In the genomic region with DNA sequence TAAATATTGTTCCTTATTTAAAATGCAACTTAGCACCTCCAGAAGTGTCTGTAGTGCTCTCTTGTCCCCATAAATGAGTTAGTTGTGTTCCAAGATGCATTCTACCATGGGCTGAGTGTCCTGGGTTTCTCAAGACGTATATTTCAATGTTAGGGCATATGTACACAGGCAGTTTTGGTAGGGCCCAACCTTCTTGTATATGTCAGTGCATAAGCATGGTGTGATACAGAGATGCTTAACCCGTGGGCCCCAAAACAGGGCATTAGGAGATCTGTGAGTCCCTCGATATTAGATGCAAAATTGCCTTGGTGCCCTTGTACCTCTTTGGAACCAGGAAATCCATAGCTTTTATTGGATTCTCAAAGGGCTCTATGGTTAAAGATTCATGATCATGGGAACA, we compare ENCODE assay signal across 22 cellular contexts.
DNase-seq lines count a peak whose midpoint lies in the region; ATAC-seq and TF ChIP-seq lines count a peak whose summit lies in the region.
"Had no signal": no experiment of that assay in that cellular context is flagged by ENCODE, and none has a peak within 500 bp of the region (broad histone marks: within the 10 kb centered on the region; RNA-seq: fewer than 3 reads in every experiment).

No MANE protein-coding gene starts in this region.

- H3K4me3 Mint-ChIP-seq in chondrocyte (ENCODE audit: unreplicated experiment): no peak overlapping the region
- no peak overlapping the region for H3K4me3 Mint-ChIP-seq in glutamatergic neuron (ENCODE audit: unreplicated experiment)
- H3K4me3 Mint-ChIP-seq: activated CD4-positive, alpha-beta memory T cell treated with anti-CD3 and anti-CD28 coated beads for 36 hours; activated naive CD8-positive, alpha-beta T cell treated with anti-CD3 and anti-CD28 coated beads for 36 hours; activated T-cell treated with anti-CD3 and anti-CD28 coated beads, Interleukin-2, amount 50 U/mL, for 4 hours had no signal

- no peaks in the 10 kb centered on the region for H3K36me3 Mint-ChIP-seq in chondrocyte (ENCODE audit: low read depth)
- H3K36me3 Mint-ChIP-seq in glutamatergic neuron (ENCODE audit: unreplicated experiment): no peaks in the 10 kb centered on the region
- H3K36me3 Mint-ChIP-seq: activated CD4-positive, alpha-beta memory T cell treated with anti-CD3 and anti-CD28 coated beads for 36 hours; activated naive CD8-positive, alpha-beta T cell treated with anti-CD3 and anti-CD28 coated beads for 36 hours had no signal

- CTCF ChIA-PET in PC-9 (lab: Charles Lee): interaction anchor here (0.6 kb wide), 1 partner anchor 450 kb away, joined by 10 read pairs; no protein-coding TSS in a partner anchor

- H3K27ac Mint-ChIP-seq in chondrocyte (ENCODE audit: unreplicated experiment): peak overlapping the region; percentile 96
- no peak overlapping the region for H3K27ac Mint-ChIP-seq in glutamatergic neuron (ENCODE audit: unreplicated experiment)
- H3K27ac Mint-ChIP-seq: activated CD4-positive, alpha-beta memory T cell treated with anti-CD3 and anti-CD28 coated beads for 36 hours; activated naive CD8-positive, alpha-beta T cell treated with anti-CD3 and anti-CD28 coated beads for 36 hours had no signal

- 86 to 88% methylated on average over 3 of the region's 3 CpGs for WGBS in testis, 2 donors

- H3K9me3 Mint-ChIP-seq in chondrocyte (ENCODE audit: low read depth) (no peaks in the 10 kb centered on the region), glutamatergic neuron (ENCODE audit: unreplicated experiment) (no peaks in the 10 kb centered on the region)
- H3K9me3 Mint-ChIP-seq: activated CD4-positive, alpha-beta memory T cell treated with anti-CD3 and anti-CD28 coated beads for 36 hours; activated naive CD8-positive, alpha-beta T cell treated with anti-CD3 and anti-CD28 coated beads for 36 hours; activated T-cell treated with anti-CD3 and anti-CD28 coated beads, Interleukin-2, amount 50 U/mL, for 4 hours had no signal

- H3K9me3 ChIP-seq in PC-9 (ENCODE audit: insufficient read depth, low read depth) (no peaks in the 10 kb centered on the region; the same call in 1 of the 2 replicates), mucosa of descending colon (no peaks in the 10 kb centered on the region), thoracic aorta (no peaks in the 10 kb centered on the region), testis (no peaks in the 10 kb centered on the region), SJCRH30 (replicated peaks) (no peaks in the 10 kb centered on the region)
- H3K9me3 ChIP-seq: BLaER1 had no signal

- POLR2A ChIA-PET in PC-9 (lab: Charles Lee; ENCODE audit: unreplicated experiment): interaction anchor here (0.6 kb wide), 1 partner anchor 8 kb away, joined by 6 read pairs; no protein-coding TSS in a partner anchor

- no peaks in the 10 kb centered on the region for H4K20me1 ChIP-seq in PC-9 (ENCODE audit: insufficient read depth)
- H4K20me1 ChIP-seq: BLaER1 had no signal

- no peaks in the 10 kb centered on the region for H3K27me3 Mint-ChIP-seq in chondrocyte (ENCODE audit: low read depth)
- H3K27me3 Mint-ChIP-seq in glutamatergic neuron (ENCODE audit: unreplicated experiment): peaks cover 2% of the 10 kb centered on the region
- H3K27me3 Mint-ChIP-seq: activated CD4-positive, alpha-beta memory T cell treated with anti-CD3 and anti-CD28 coated beads for 36 hours; activated naive CD8-positive, alpha-beta T cell treated with anti-CD3 and anti-CD28 coated beads for 36 hours had no signal

- H3F3A ChIP-seq in PC-9 (ENCODE audit: insufficient read depth, low read depth): peaks cover 14% of the 10 kb centered on the region; the same call in 1 of the 2 replicates

- TF ChIP-seq CTCF in PC-9 (conservative IDR thresholded peaks at IDR 0.05) (no peak), chondrocyte (IDR thresholded peaks at IDR 0.05) (no peak), mucosa of descending colon (IDR thresholded peaks at IDR 0.05) (no peak), thoracic aorta (IDR thresholded peaks at IDR 0.05) (no peak), testis (IDR thresholded peaks at IDR 0.05) (no peak), glutamatergic neuron (IDR thresholded peaks at IDR 0.05; ENCODE audit: partially characterized antibody, unreplicated experiment) (no peak)

- H2AFZ ChIP-seq in PC-9: peak overlapping the region; percentile 68

- H3K4me3 ChIP-seq in PC-9 (no peak overlapping the region), mucosa of descending colon (no peak overlapping the region), thoracic aorta (no peak overlapping the region), testis (no peak overlapping the region), SJCRH30 (no peak overlapping the region)
- H3K4me3 ChIP-seq: BLaER1 had no signal

- no peaks in the 10 kb centered on the region for H3K9me2 ChIP-seq in PC-9 (ENCODE audit: insufficient read depth)

- H3K4me1 ChIP-seq in PC-9 (replicated peaks; ENCODE audit: insufficient read depth) (peaks cover 18% of the 10 kb centered on the region), mucosa of descending colon (ENCODE audit: low read depth) (peaks cover 12% of the 10 kb centered on the region), thoracic aorta (ENCODE audit: control insufficient read depth in 1 of 2, low read depth in 2 of 2) (peaks cover 4 to 41% of the 10 kb centered on the region in 2 donors), testis (no peaks in the 10 kb centered on the region), SJCRH30 (no peaks in the 10 kb centered on the region)
- H3K4me1 ChIP-seq: BLaER1 had no signal

- H3K79me2 ChIP-seq in PC-9 (ENCODE audit: low read depth): no peaks in the 10 kb centered on the region

- peak overlapping the region; percentile 55 for H3K27ac ChIP-seq in PC-9
- H3K27ac ChIP-seq in thoracic aorta: peak overlapping the region; percentile 59 to 77
- no peak overlapping the region for H3K27ac ChIP-seq in testis
- H3K27ac ChIP-seq in SJCRH30: no peak overlapping the region
- H3K27ac ChIP-seq: BLaER1, WERI-Rb-1 had no signal

- H3K4me1 Mint-ChIP-seq in chondrocyte (ENCODE audit: low read depth): peaks cover 47% of the 10 kb centered on the region
- peaks cover 5% of the 10 kb centered on the region for H3K4me1 Mint-ChIP-seq in glutamatergic neuron (ENCODE audit: low read depth, unreplicated experiment)
- H3K4me1 Mint-ChIP-seq: activated naive CD8-positive, alpha-beta T cell treated with anti-CD3 and anti-CD28 coated beads for 36 hours had no signal

- H3K4me2 ChIP-seq in PC-9: peak overlapping the region; percentile 50; the same call in 1 of the 2 replicates
- H3K4me2 ChIP-seq: BLaER1 had no signal

- peak in 1 of 2 experiments; percentile 7 for DNase-seq in PC-9
- DNase-seq in chondrocyte (ENCODE audit: low spot score): no peak
- no peak for DNase-seq in mucosa of descending colon
- no peak for DNase-seq in thoracic aorta (ENCODE audit: low spot score)
- DNase-seq in testis: no peak
- DNase-seq in glutamatergic neuron: no peak
- no peak for DNase-seq in SJCRH30
- DNase-seq: activated CD4-positive, alpha-beta memory T cell treated with anti-CD3 and anti-CD28 coated beads for 36 hours; activated naive CD8-positive, alpha-beta T cell treated with anti-CD3 and anti-CD28 coated beads for 36 hours; activated T-cell treated with anti-CD3 and anti-CD28 coated beads, Interleukin-2, amount 50 U/mL, for 4 hours; Karpas-422; kidney; midbrain; NCI-H1105; NCI-H2171 treated with DMSO at 0.1 percent for 48 hours; NCI-H82; nucleus accumbens; stimulated activated CD4-positive, alpha-beta T cell treated with anti-CD3 and anti-CD28 coated beads, Interleukin-4, amount 100 ng/mL, for 4 hours; stimulated activated CD8-positive, alpha-beta memory T cell treated with anti-CD3 and anti-CD28 coated beads, Interleukin-4, amount 100 ng/mL, for 48 hours; WERI-Rb-1 had no signal

- intact Hi-C loops in PC-9 (cut with micrococcal nuclease; ENCODE audit: unreplicated experiment): loop anchor here (5.0 kb wide), 1 partner anchor 87 kb away; no protein-coding TSS in a partner anchor
- intact Hi-C loops in mucosa of descending colon (cut with DNase I, micrococcal nuclease): no loop called here
- intact Hi-C loops in testis (cut with DNase I; ENCODE audit: low total_unique reads): no loop called here

- H3K36me3 ChIP-seq in PC-9 (ENCODE audit: low read depth) (no peaks in the 10 kb centered on the region), mucosa of descending colon (ENCODE audit: low read depth) (no peaks in the 10 kb centered on the region), thoracic aorta (no peaks in the 10 kb centered on the region), testis (ENCODE audit: low read depth, missing control alignments) (no peaks in the 10 kb centered on the region), SJCRH30 (no peaks in the 10 kb centered on the region)
- H3K36me3 ChIP-seq: BLaER1, WERI-Rb-1 had no signal

- no TSS peak for BruUV-seq in PC-9 (replicated peaks; lab: Mats Ljungman, UMichigan)

- ATAC-seq in mucosa of descending colon (peak; percentile 7), thoracic aorta (ENCODE audit: insufficient number of reproducible peaks, low FRiP score, low read depth) (no peak), GM19324 (IDR thresholded peaks at IDR 0.05; ENCODE audit: low FRiP score, unreplicated experiment) (no peak)
- ATAC-seq: activated T-cell treated with anti-CD3 and anti-CD28 coated beads, Interleukin-2, amount 50 U/mL, for 4 hours had no signal

- no peaks in the 10 kb centered on the region for H3K27me3 ChIP-seq in PC-9 (ENCODE audit: insufficient read depth, low read depth)
- H3K27me3 ChIP-seq in thoracic aorta (replicated peaks; ENCODE audit: insufficient read depth): no peaks in the 10 kb centered on the region
- no peaks in the 10 kb centered on the region for H3K27me3 ChIP-seq in testis
- H3K27me3 ChIP-seq in SJCRH30: no peaks in the 10 kb centered on the region
- H3K27me3 ChIP-seq: BLaER1 had no signal

- TF ChIP-seq POLR2A in testis (IDR thresholded peaks at IDR 0.05): no peak

Comparison
In these comparisons a context has a peak if more than half of its experiments do, and no peak if none do; other contexts are left out.
1. H3K27ac ChIP-seq: peak in PC-9 (single experiment) and thoracic aorta (2 of 2); none in testis (0 of 2) and SJCRH30 (single experiment).